In the genomic region with DNA sequence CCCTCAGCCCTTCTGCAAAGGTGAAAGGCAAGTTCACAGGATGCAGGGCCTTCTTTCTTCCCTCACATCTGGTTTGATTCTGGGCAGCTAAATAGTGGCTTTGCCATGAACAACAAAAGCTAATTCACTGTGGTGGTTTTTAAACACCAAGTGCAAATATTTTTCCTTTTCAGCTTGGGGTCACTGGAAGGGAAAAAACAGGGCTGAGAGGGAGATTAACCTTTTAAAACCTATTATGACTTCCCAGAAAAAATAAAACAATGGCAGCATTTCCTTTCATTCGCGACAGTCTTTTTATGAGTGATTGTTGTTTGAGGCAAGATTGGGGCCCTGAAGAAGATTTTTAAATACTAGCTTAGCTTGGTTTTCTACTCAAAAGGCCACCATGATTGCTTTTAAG, we compare ENCODE assay signal across 16 cellular contexts.
A peak's percentile ranks its signal among the peaks of the same experiment; 100 is the strongest.
DNase-seq lines count a peak whose midpoint lies in the region; ATAC-seq and TF ChIP-seq lines count a peak whose summit lies in the region.
"Had no signal": no experiment of that assay in that cellular context is flagged by ENCODE, and none has a peak within 500 bp of the region (broad histone marks: within the 10 kb centered on the region; RNA-seq: fewer than 3 reads in every experiment).

No MANE protein-coding gene starts in this region.

- H3K27me3 Mint-ChIP-seq in T-helper 2 cell treated with Interferon-gamma antibody and Interleukin-4, amounts not matched to agents 5 μg/mL and 100 μg/mL, for 36 hours (ENCODE audit: low read depth): no peaks in the 10 kb centered on the region
- no peaks in the 10 kb centered on the region for H3K27me3 Mint-ChIP-seq in HFFc6 (ENCODE audit: insufficient read depth)
- H3K27me3 Mint-ChIP-seq in activated naive CD8-positive, alpha-beta T cell treated with anti-CD3 and anti-CD28 coated beads, Interleukin-2, amount 50 U/mL, for 24 hours: no peaks in the 10 kb centered on the region

- peaks cover 4% of the 10 kb centered on the region for H3K4me1 Mint-ChIP-seq in T-helper 2 cell treated with Interferon-gamma antibody and Interleukin-4, amounts not matched to agents 5 μg/mL and 100 μg/mL, for 36 hours (ENCODE audit: low read depth)
- peaks cover 14% of the 10 kb centered on the region for H3K4me1 Mint-ChIP-seq in HFFc6 (ENCODE audit: low read depth)
- H3K4me1 Mint-ChIP-seq in activated naive CD8-positive, alpha-beta T cell treated with anti-CD3 and anti-CD28 coated beads, Interleukin-2, amount 50 U/mL, for 24 hours: peaks cover 3% of the 10 kb centered on the region

- H3K4me3 ChIP-seq in parathyroid adenoma (ENCODE audit: low read depth, low read length): no peak overlapping the region
- no peak overlapping the region for H3K4me3 ChIP-seq in vagina
- H3K4me3 ChIP-seq: left lung had no signal

- H3K27ac ChIP-seq in parathyroid adenoma (no peak overlapping the region), vagina (no peak overlapping the region)
- H3K27ac ChIP-seq: KMS-11, left lung had no signal

- H3K4me2 ChIP-seq in parathyroid adenoma (ENCODE audit: low read length): no peak overlapping the region
- H3K4me2 ChIP-seq: KMS-11 had no signal

- no peak for ATAC-seq in activated naive CD8-positive, alpha-beta T cell treated with anti-CD3 and anti-CD28 coated beads, Interleukin-2, amount 50 U/mL, for 24 hours
- no peak for ATAC-seq in GM19463 (IDR thresholded peaks at IDR 0.05; ENCODE audit: unreplicated experiment)
- no peak for ATAC-seq in GM19023 (IDR thresholded peaks at IDR 0.05; ENCODE audit: unreplicated experiment)
- ATAC-seq: left lung, Panc1 had no signal

- intact Hi-C loops in vagina (cut with DNase I): no loop called here

- H3K79me2 ChIP-seq in parathyroid adenoma: no peaks in the 10 kb centered on the region

- no peak for DNase-seq in T-helper 2 cell treated with Interferon-gamma antibody and Interleukin-4, amounts not matched to agents 5 μg/mL and 100 μg/mL, for 36 hours (ENCODE audit: low spot score)
- no peak for DNase-seq in T-helper 2 cell
- DNase-seq in HFFc6: no peak
- no peak for DNase-seq in activated naive CD8-positive, alpha-beta T cell treated with anti-CD3 and anti-CD28 coated beads, Interleukin-2, amount 50 U/mL, for 24 hours
- DNase-seq in vagina (ENCODE audit: extremely low spot score in 2 of 2): no peak
- DNase-seq: ACHN; activated effector memory CD4-positive, alpha-beta T cell treated with anti-CD3 and anti-CD28 coated beads, Interleukin-2, amount 50 U/mL, for 16 hours; effector CD4-positive, alpha-beta T cell; GDM1; left lung; NCI-H1436 treated with DMSO at 0.1 percent for 48 hours had no signal

- no peaks in the 10 kb centered on the region for H3K27me3 ChIP-seq in parathyroid adenoma (ENCODE audit: control insufficient read depth, insufficient read depth, low read length)
- no peaks in the 10 kb centered on the region for H3K27me3 ChIP-seq in vagina
- H3K27me3 ChIP-seq: left lung had no signal

- peaks cover 2% of the 10 kb centered on the region for H3K4me1 ChIP-seq in parathyroid adenoma
- H3K4me1 ChIP-seq in vagina: peaks cover 5% of the 10 kb centered on the region
- H3K4me1 ChIP-seq: left lung had no signal

- H2AFZ ChIP-seq in parathyroid adenoma: peak overlapping the region; percentile 28

- H3K9ac ChIP-seq in parathyroid adenoma: no peak overlapping the region
- H3K9ac ChIP-seq: KMS-11 had no signal

- H3K9me3 ChIP-seq in parathyroid adenoma (ENCODE audit: control insufficient read depth, low read length) (no peaks in the 10 kb centered on the region), vagina (no peaks in the 10 kb centered on the region)
- H3K9me3 ChIP-seq: left lung had no signal

- peak overlapping the region; percentile 60 for H3K4me3 Mint-ChIP-seq in T-helper 2 cell treated with Interferon-gamma antibody and Interleukin-4, amounts not matched to agents 5 μg/mL and 100 μg/mL, for 36 hours
- H3K4me3 Mint-ChIP-seq in HFFc6: peak overlapping the region; percentile 76; the same call in 1 of the 2 replicates
- peak overlapping the region; percentile 35 for H3K4me3 Mint-ChIP-seq in activated naive CD8-positive, alpha-beta T cell treated with anti-CD3 and anti-CD28 coated beads, Interleukin-2, amount 50 U/mL, for 24 hours

- H3K36me3 ChIP-seq in parathyroid adenoma (ENCODE audit: control insufficient read depth, insufficient read depth, low read length): no peaks in the 10 kb centered on the region
- no peaks in the 10 kb centered on the region for H3K36me3 ChIP-seq in vagina
- H3K36me3 ChIP-seq: left lung had no signal

- TF ChIP-seq CTCF in HFFc6 (IDR thresholded peaks at IDR 0.05): no peak
- TF ChIP-seq CTCF in parathyroid adenoma (IDR thresholded peaks at IDR 0.05): no peak
- no peak for TF ChIP-seq CTCF in vagina (IDR thresholded peaks at IDR 0.05)

- no peaks in the 10 kb centered on the region for H3K9me3 Mint-ChIP-seq in T-helper 2 cell treated with Interferon-gamma antibody and Interleukin-4, amounts not matched to agents 5 μg/mL and 100 μg/mL, for 36 hours
- no peaks in the 10 kb centered on the region for H3K9me3 Mint-ChIP-seq in HFFc6
- H3K9me3 Mint-ChIP-seq in activated naive CD8-positive, alpha-beta T cell treated with anti-CD3 and anti-CD28 coated beads, Interleukin-2, amount 50 U/mL, for 24 hours: no peaks in the 10 kb centered on the region

- TF ChIP-seq POLR2A in vagina (IDR thresholded peaks at IDR 0.05): no peak

- peak overlapping the region; percentile 80 for H3K27ac Mint-ChIP-seq in T-helper 2 cell treated with Interferon-gamma antibody and Interleukin-4, amounts not matched to agents 5 μg/mL and 100 μg/mL, for 36 hours
- H3K27ac Mint-ChIP-seq in HFFc6: peak overlapping the region; percentile 87
- no peak overlapping the region for H3K27ac Mint-ChIP-seq in activated naive CD8-positive, alpha-beta T cell treated with anti-CD3 and anti-CD28 coated beads, Interleukin-2, amount 50 U/mL, for 24 hours

- H3K36me3 Mint-ChIP-seq in T-helper 2 cell treated with Interferon-gamma antibody and Interleukin-4, amounts not matched to agents 5 μg/mL and 100 μg/mL, for 36 hours (ENCODE audit: low read depth): no peaks in the 10 kb centered on the region
- no peaks in the 10 kb centered on the region for H3K36me3 Mint-ChIP-seq in HFFc6 (ENCODE audit: low read depth)
- no peaks in the 10 kb centered on the region for H3K36me3 Mint-ChIP-seq in activated naive CD8-positive, alpha-beta T cell treated with anti-CD3 and anti-CD28 coated beads, Interleukin-2, amount 50 U/mL, for 24 hours (ENCODE audit: low read depth)
